ENCODE assay signal across 16 cellular contexts in genomic region chr18:26992920-26993319, GRCh38.
DNase-seq lines count a peak whose midpoint lies in the region; ATAC-seq lines count a peak whose summit lies in the region.
"Had no signal": no experiment of that assay in that cellular context is flagged by ENCODE, and none has a peak within 500 bp of the region (broad histone marks: within the 10 kb centered on the region; RNA-seq: fewer than 3 reads in every experiment).

No MANE protein-coding gene starts in this region.

- no peaks in the 10 kb centered on the region for H3K36me3 Mint-ChIP-seq in T-cell
- H3K36me3 Mint-ChIP-seq: CD8-positive, alpha-beta T cell had no signal

- no peaks in the 10 kb centered on the region for H3K4me1 Mint-ChIP-seq in T-cell

- POLR2A ChIA-PET in T-cell (lab: Charles Lee), result no interaction called here

- H3K9me3 Mint-ChIP-seq in T-cell, result peaks cover 2 to 20% (median 10%) of the 10 kb centered on the region in 3 donors

- no peak for DNase-seq in C1 segment of cervical spinal cord (lab: John Stamatoyannopoulos, UW)
- no peak for DNase-seq in T-cell
- no peak for DNase-seq in hippocampal formation (lab: John Stamatoyannopoulos, UW)
- DNase-seq: ACHN; CD8-positive, alpha-beta T cell; GF-D8; NCI-H146; NCI-H2081 treated with DMSO at 0.1 percent for 48 hours; NCI-H524 treated with DMSO at 0.1 percent for 48 hours; NK-92 treated with Interleukin-12 subunit alpha and Interleukin-12 subunit beta, amount 100 ng/mL, for 24 hours; T1000 had no signal

- H3K4me3 Mint-ChIP-seq in T-cell, result no peak overlapping the region
- H3K4me3 Mint-ChIP-seq: B cell; CD8-positive, alpha-beta T cell had no signal

- peaks cover 0 to 3% of the 10 kb centered on the region in 2 donors for H3K27me3 Mint-ChIP-seq in T-cell
- H3K27me3 Mint-ChIP-seq: B cell had no signal

- CTCF ChIA-PET in T-cell (lab: Charles Lee), result no interaction called here

- ATAC-seq in GM18868 (IDR thresholded peaks at IDR 0.05; ENCODE audit: unreplicated experiment), result peak; percentile 71
- ATAC-seq in HG02798 (IDR thresholded peaks at IDR 0.05; ENCODE audit: poor library complexity, unreplicated experiment), result peak; percentile 73
- peak; percentile 57 for ATAC-seq in HG03442 (IDR thresholded peaks at IDR 0.05; ENCODE audit: unreplicated experiment)
- ATAC-seq in GM21528 (IDR thresholded peaks at IDR 0.05; ENCODE audit: low FRiP score, unreplicated experiment), result no peak
- no peak for ATAC-seq in T-cell (replicated peaks in 1 of 4)
- ATAC-seq: CD8-positive, alpha-beta T cell had no signal

- no peak overlapping the region for H3K27ac Mint-ChIP-seq in T-cell
- H3K27ac Mint-ChIP-seq: B cell; CD8-positive, alpha-beta T cell had no signal

Comparison
In these comparisons a context has a peak if more than half of its experiments do, and no peak if none do; other contexts are left out.
1. ATAC-seq: peak in GM18868 (single experiment), HG02798 (single experiment) and HG03442 (single experiment); none in GM21528 (single experiment) and T-cell (0 of 4).